Comparison of ENCODE assay signal across 34 cellular contexts in the genomic region with DNA sequence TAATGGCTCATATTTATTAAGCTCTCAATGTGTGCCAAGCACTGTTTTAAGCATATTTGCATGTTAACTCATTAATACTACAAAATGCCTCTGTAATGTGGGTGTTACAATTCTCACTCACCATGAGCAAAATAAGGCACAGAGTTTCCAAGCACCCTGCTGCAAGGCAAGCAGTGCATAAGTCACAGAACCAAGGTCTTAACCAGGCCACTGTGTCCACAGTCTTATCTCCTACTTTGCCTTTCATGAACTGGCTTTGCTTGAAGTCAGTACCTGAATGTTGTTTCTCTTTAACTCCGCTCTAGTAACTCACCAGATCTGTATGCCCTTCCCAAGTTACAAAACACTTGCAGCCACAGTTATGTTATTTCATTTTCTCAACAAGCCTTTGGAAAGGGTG.
DNase-seq lines count a peak whose midpoint lies in the region; ATAC-seq, FAIRE-seq and TF ChIP-seq lines count a peak whose summit lies in the region.
"Had no signal": no experiment of that assay in that cellular context is flagged by ENCODE, and none has a peak within 500 bp of the region (broad histone marks: within the 10 kb centered on the region; RNA-seq: fewer than 3 reads in every experiment).

No MANE protein-coding gene starts in this region.

- ATAC-seq in body of pancreas (peak; percentile 81), pancreas (peak; percentile 85 to 99 (median 96)), GM18511 (IDR thresholded peaks at IDR 0.05; ENCODE audit: unreplicated experiment) (no peak), SK-N-SH treated with all-trans-retinoic acid at 6 μM for 48 hours (no peak)
- ATAC-seq: A549; CD8-positive, alpha-beta T cell had no signal

- H3K4me3 ChIP-seq in BLaER1 (no peak overlapping the region), OCI-LY1 (ENCODE audit: low read depth, low read length, poor library complexity, severe bottlenecking) (no peak overlapping the region), body of pancreas (no peak overlapping the region), pancreas (no peak overlapping the region), sigmoid colon (no peak overlapping the region), A673 (ENCODE audit: low read depth, low read length, poor library complexity, severe bottlenecking) (no peak overlapping the region)
- H3K4me3 ChIP-seq: A549; BLaER1 treated with 17β-estradiol and CSF1 and Interleukin-3, amounts not matched to agents 10 nM and 100 nM had no signal

- TF ChIP-seq POLR2A in body of pancreas (IDR thresholded peaks at IDR 0.05) (peak in 1 of 3 donors; percentile 26), sigmoid colon (IDR thresholded peaks at IDR 0.05) (no peak)

- 19 to 40% methylated on average over 1 of the region's 1 CpG for whole genome bisulfite sequencing in body of pancreas, 2 donors
- 26 to 33% methylated on average over 1 of the region's 1 CpG for WGBS in pancreas, 2 donors
- WGBS in sigmoid colon, 2 donors: 58 to 75% methylated on average over 1 of the region's 1 CpG

- H3K27me3 ChIP-seq in BLaER1: no peaks in the 10 kb centered on the region
- no peaks in the 10 kb centered on the region for H3K27me3 ChIP-seq in OCI-LY1 (ENCODE audit: insufficient read depth, low read length)
- no peaks in the 10 kb centered on the region for H3K27me3 ChIP-seq in body of pancreas
- H3K27me3 ChIP-seq in pancreas: no peaks in the 10 kb centered on the region
- no peaks in the 10 kb centered on the region for H3K27me3 ChIP-seq in sigmoid colon
- no peaks in the 10 kb centered on the region for H3K27me3 ChIP-seq in A673 (replicated peaks; ENCODE audit: insufficient read depth, low read depth, low read length, poor library complexity)
- H3K27me3 ChIP-seq: BE2C; BLaER1 treated with 17β-estradiol and CSF1 and Interleukin-3, amounts not matched to agents 10 nM and 100 nM had no signal

- TF ChIP-seq CTCF in OCI-LY1 (IDR thresholded peaks at IDR 0.05; ENCODE audit: low read length) (no peak), body of pancreas (IDR thresholded peaks at IDR 0.05) (no peak), pancreas (IDR thresholded peaks at IDR 0.05) (no peak), sigmoid colon (IDR thresholded peaks at IDR 0.05) (no peak), A673 (conservative IDR thresholded peaks at IDR 0.05; ENCODE audit: low read depth, low read length) (no peak)

- DNase-seq in body of pancreas (peak; percentile 27 to 58 (median 55)), pancreas (peak in 3 of 6 donors; percentile 21 to 34 (median 25)), sigmoid colon (no peak), A673 (ENCODE audit: low spot score) (no peak)
- DNase-seq: 8988T; ACHN; AML-193; BE2C; C1 segment of cervical spinal cord; Caco-2; Calu3; CD4-positive, alpha-beta memory T cell; CD4-positive, alpha-beta T cell; CD4-positive, CD25-positive, alpha-beta regulatory T cell; CD8-positive, alpha-beta memory T cell; CD8-positive, alpha-beta T cell; COR-L47; DMS 273 treated with DMSO at 0.1 percent for 48 hours; DMS153; DMS53; DMS79; DMS79 treated with DMSO at 0.1 percent for 48 hours; DND-41; EL had no signal

- H3K4me2 ChIP-seq in BLaER1 (peak overlapping the region; percentile 73; the same call in 1 of the 2 replicates), OCI-LY1 (ENCODE audit: low read length) (no peak overlapping the region; the same call in 1 of the 2 replicates)
- H3K4me2 ChIP-seq: A549 had no signal

- H3K27ac ChIP-seq in BLaER1: no peak overlapping the region; the same call in 1 of the 2 replicates
- H3K27ac ChIP-seq in OCI-LY1 (ENCODE audit: low read depth, low read length, poor library complexity, severe bottlenecking): peak overlapping the region; percentile 69
- peak overlapping the region in 3 of 4 donors; percentile 44 to 69 (median 47) for H3K27ac ChIP-seq in body of pancreas
- no peak overlapping the region for H3K27ac ChIP-seq in pancreas
- H3K27ac ChIP-seq in sigmoid colon: no peak overlapping the region
- no peak overlapping the region for H3K27ac ChIP-seq in A673 (ENCODE audit: low read depth, low read length, poor library complexity, severe bottlenecking)
- H3K27ac ChIP-seq: 22Rv1, A549, C4-2B had no signal

- POLR2A ChIA-PET in A673 (lab: Charles Lee; ENCODE audit: low non-redundant PET): no interaction called here

- no peaks in the 10 kb centered on the region for H3K79me2 ChIP-seq in OCI-LY1 (ENCODE audit: insufficient read depth, low read length)

- H3K4me1 ChIP-seq in BLaER1 (peaks cover 56% of the 10 kb centered on the region), OCI-LY1 (ENCODE audit: insufficient read depth, low read length, severe bottlenecking) (peaks cover 43% of the 10 kb centered on the region), body of pancreas (peaks cover 5% of the 10 kb centered on the region), pancreas (no peaks in the 10 kb centered on the region), sigmoid colon (no peaks in the 10 kb centered on the region), A673 (ENCODE audit: insufficient read depth, low read length, poor library complexity, severe bottlenecking) (peaks cover 8% of the 10 kb centered on the region)
- H3K4me1 ChIP-seq: A549, BE2C, Caco-2 had no signal

- BruUV-seq in A673 (replicated peaks; lab: Mats Ljungman, UMichigan): no TSS peak

- no peaks in the 10 kb centered on the region for H3F3A ChIP-seq in OCI-LY1 (ENCODE audit: insufficient read depth, low read length)

- H3K9ac ChIP-seq in BLaER1: no peak overlapping the region
- H3K9ac ChIP-seq in OCI-LY1 (ENCODE audit: low read length): no peak overlapping the region
- H3K9ac ChIP-seq: BLaER1 treated with 17β-estradiol and CSF1 and Interleukin-3, amounts not matched to agents 10 nM and 100 nM had no signal

- H3K9me3 ChIP-seq in BLaER1 (peaks cover 7% of the 10 kb centered on the region; the same call in 1 of the 2 replicates), OCI-LY1 (ENCODE audit: low read length) (no peaks in the 10 kb centered on the region), body of pancreas (no peaks in the 10 kb centered on the region), pancreas (no peaks in the 10 kb centered on the region), sigmoid colon (no peaks in the 10 kb centered on the region), A673 (ENCODE audit: low read depth, low read length, poor library complexity, severe bottlenecking) (no peaks in the 10 kb centered on the region)
- H3K9me3 ChIP-seq: A549, BE2C, Caco-2 had no signal

- no peak for TF ChIP-seq EP300 in sigmoid colon (IDR thresholded peaks at IDR 0.05)

- CTCF ChIA-PET in A673 (lab: Charles Lee): no interaction called here

- no peak for FAIRE-seq in pancreas (lab: Jason Lieb, UNC)
- FAIRE-seq: A204.1, A549, D721Med had no signal

- intact Hi-C loops in body of pancreas (cut with DNase I): no loop called here
- intact Hi-C loops in pancreas (cut with DNase I): no loop called here
- intact Hi-C loops in sigmoid colon (cut with DNase I): no loop called here
- intact Hi-C loops in A673 (cut with micrococcal nuclease; ENCODE audit: unreplicated experiment): no loop called here

- no peaks in the 10 kb centered on the region for H3K9me2 ChIP-seq in OCI-LY1 (ENCODE audit: low read depth, low read length)

- H3K36me3 ChIP-seq in BLaER1: no peaks in the 10 kb centered on the region
- H3K36me3 ChIP-seq in OCI-LY1 (ENCODE audit: insufficient read depth, low read length): no peaks in the 10 kb centered on the region
- H3K36me3 ChIP-seq in body of pancreas (replicated peaks in 1 of 2; ENCODE audit: insufficient read depth in 1 of 2, low read depth in 2 of 2): no peaks in the 10 kb centered on the region
- H3K36me3 ChIP-seq in pancreas: no peaks in the 10 kb centered on the region
- no peaks in the 10 kb centered on the region for H3K36me3 ChIP-seq in sigmoid colon
- no peaks in the 10 kb centered on the region for H3K36me3 ChIP-seq in A673 (ENCODE audit: insufficient read depth, low read length, poor library complexity, severe bottlenecking)
- H3K36me3 ChIP-seq: BE2C; BLaER1 treated with 17β-estradiol and CSF1 and Interleukin-3, amounts not matched to agents 10 nM and 100 nM had no signal

- H2AFZ ChIP-seq in OCI-LY1 (ENCODE audit: low read length): no peak overlapping the region

- H4K20me1 ChIP-seq in BLaER1 (no peaks in the 10 kb centered on the region), OCI-LY1 (ENCODE audit: insufficient read depth, low read length) (no peaks in the 10 kb centered on the region)
- H4K20me1 ChIP-seq: BLaER1 treated with 17β-estradiol and CSF1 and Interleukin-3, amounts not matched to agents 10 nM and 100 nM had no signal

TF ChIP-seq in SK-N-SH treated with all-trans-retinoic acid at 6 μM for 48 hours, 23 proteins besides CTCF, POLR2A, EP300 and RAD21:
- TF ChIP-seq, protein P1, sequence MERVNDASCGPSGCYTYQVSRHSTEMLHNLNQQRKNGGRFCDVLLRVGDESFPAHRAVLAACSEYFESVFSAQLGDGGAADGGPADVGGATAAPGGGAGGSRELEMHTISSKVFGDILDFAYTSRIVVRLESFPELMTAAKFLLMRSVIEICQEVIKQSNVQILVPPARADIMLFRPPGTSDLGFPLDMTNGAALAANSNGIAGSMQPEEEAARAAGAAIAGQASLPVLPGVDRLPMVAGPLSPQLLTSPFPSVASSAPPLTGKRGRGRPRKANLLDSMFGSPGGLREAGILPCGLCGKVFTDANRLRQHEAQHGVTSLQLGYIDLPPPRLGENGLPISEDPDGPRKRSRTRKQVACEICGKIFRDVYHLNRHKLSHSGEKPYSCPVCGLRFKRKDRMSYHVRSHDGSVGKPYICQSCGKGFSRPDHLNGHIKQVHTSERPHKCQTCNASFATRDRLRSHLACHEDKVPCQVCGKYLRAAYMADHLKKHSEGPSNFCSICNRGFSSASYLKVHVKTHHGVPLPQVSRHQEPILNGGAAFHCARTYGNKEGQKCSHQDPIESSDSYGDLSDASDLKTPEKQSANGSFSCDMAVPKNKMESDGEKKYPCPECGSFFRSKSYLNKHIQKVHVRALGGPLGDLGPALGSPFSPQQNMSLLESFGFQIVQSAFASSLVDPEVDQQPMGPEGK (CRISPR knock-in tag; IDR thresholded peaks at IDR 0.05; ENCODE audit: borderline replicate concordance): no peak
- no peak for TF ChIP-seq SNAI2 (CRISPR knock-in tag; IDR thresholded peaks at IDR 0.05)

Comparison
In these comparisons a context has a peak if more than half of its experiments do, and no peak if none do; other contexts are left out.
1. H3K27ac ChIP-seq: peak in OCI-LY1 (single experiment) and body of pancreas (3 of 4); none in BLaER1 (single experiment), pancreas (0 of 4), sigmoid colon (0 of 4) and A673 (single experiment).
2. ATAC-seq: peak in body of pancreas (single experiment) and pancreas (4 of 4); none in GM18511 (single experiment) and SK-N-SH treated with all-trans-retinoic acid at 6 μM for 48 hours (single experiment).
3. DNase-seq: peak in body of pancreas (4 of 4); none in sigmoid colon (single experiment) and A673 (single experiment).